28 cellular contexts compared by ENCODE assay signal in genomic region chr13:49624207-49624606, GRCh38. TPM values are rescaled to one million over a fixed set of nuclear protein-coding genes. Genes with fewer than 3 reads are reported as not detected.
DNase-seq lines count a peak whose midpoint lies in the region; ATAC-seq, FAIRE-seq and TF ChIP-seq lines count a peak whose summit lies in the region.
"Had no signal": no experiment of that assay in that cellular context is flagged by ENCODE, and none has a peak within 500 bp of the region (broad histone marks: within the 10 kb centered on the region; RNA-seq: fewer than 3 reads in every experiment).

No MANE protein-coding gene starts in this region.

- no peak for FAIRE-seq in K562 (lab: Jason Lieb, UNC)
- FAIRE-seq: A549, D721Med, GM12878, GM19239 had no signal

- H3K4me1 ChIP-seq in DOHH2 (ENCODE audit: control insufficient read depth, low read length) (peaks cover 77% of the 10 kb centered on the region), OCI-LY1 (ENCODE audit: insufficient read depth, low read length, severe bottlenecking) (peaks cover 48% of the 10 kb centered on the region), K562 (replicated peaks in 1 of 2; ENCODE audit: control insufficient read depth in 2 of 2, insufficient read depth in 2 of 2, low read length in 2 of 2) (peaks cover 0 to 19% of the 10 kb centered on the region in 2 experiments; a peak in 4 of 5 replicates)
- H3K4me1 ChIP-seq: BE2C had no signal

- H3K9me3 Mint-ChIP-seq in stimulated activated memory B cell treated with anti-CD40 and anti-IgM and Interleukin-4, amounts not matched to agents 10 μg/mL and 1 μg/mL and 100 μg/mL, for 72 hours = no peaks in the 10 kb centered on the region
- H3K9me3 Mint-ChIP-seq: CD14-positive monocyte; CD4-positive, alpha-beta T cell; CD8-positive, alpha-beta memory T cell; H9 had no signal

- H3F3A ChIP-seq in DOHH2 (ENCODE audit: control insufficient read depth, insufficient read depth) (peaks cover 25% of the 10 kb centered on the region), OCI-LY1 (ENCODE audit: insufficient read depth, low read length) (no peaks in the 10 kb centered on the region), SU-DHL-6 (ENCODE audit: insufficient read depth) (no peaks in the 10 kb centered on the region; the same call in 1 of the 2 replicates)

- H3K27ac Mint-ChIP-seq in stimulated activated memory B cell treated with anti-CD40 and anti-IgM and Interleukin-4, amounts not matched to agents 10 μg/mL and 1 μg/mL and 100 μg/mL, for 72 hours = no peak overlapping the region
- H3K27ac Mint-ChIP-seq: CD14-positive monocyte; CD4-positive, alpha-beta T cell; CD8-positive, alpha-beta memory T cell had no signal

- H3K9me2 ChIP-seq in DOHH2 (replicated peaks; ENCODE audit: control insufficient read depth, low read length) = no peaks in the 10 kb centered on the region
- no peaks in the 10 kb centered on the region for H3K9me2 ChIP-seq in OCI-LY1 (ENCODE audit: low read depth, low read length)
- H3K9me2 ChIP-seq in SU-DHL-6 (replicated peaks; ENCODE audit: insufficient read depth, low read length) = no peaks in the 10 kb centered on the region

- 0 out of 2 replicates have a peak overlapping the region, but pooled peaks have one; percentile 21 for H2AFZ ChIP-seq in OCI-LY1 (ENCODE audit: low read length)
- peak overlapping the region; percentile 30 for H2AFZ ChIP-seq in SU-DHL-6 (ENCODE audit: low read depth, low read length, severe bottlenecking)
- peak overlapping the region; percentile 53; the same call in 1 of the 2 replicates for H2AFZ ChIP-seq in K562 (ENCODE audit: low read depth, low read length)
- H2AFZ ChIP-seq: GM23248 had no signal

- TF ChIP-seq CTCF in DOHH2 (IDR thresholded peaks at IDR 0.05; ENCODE audit: low read depth, low read length, poor library complexity, severe bottlenecking) = no peak
- TF ChIP-seq CTCF in OCI-LY1 (IDR thresholded peaks at IDR 0.05; ENCODE audit: low read length) = no peak
- no peak for TF ChIP-seq CTCF in SU-DHL-6 (IDR thresholded peaks at IDR 0.05; ENCODE audit: insufficient read depth, low read length, poor library complexity, severe bottlenecking)
- TF ChIP-seq CTCF in K562 (IDR thresholded peaks at IDR 0.05 in 2 of 3, conservative IDR thresholded peaks at IDR 0.05 in 1 of 3; ENCODE audit: insufficient read depth in 2 of 3, low read depth in 1 of 3, low read length in 3 of 3) = no peak

- TF ChIP-seq EP300 in K562 (IDR thresholded peaks at IDR 0.05; ENCODE audit: low read length) = no peak

- H4K20me1 ChIP-seq in DOHH2 (ENCODE audit: control insufficient read depth, insufficient read depth, low read depth, low read length) = no peaks in the 10 kb centered on the region
- no peaks in the 10 kb centered on the region for H4K20me1 ChIP-seq in OCI-LY1 (ENCODE audit: insufficient read depth, low read length)
- no peaks in the 10 kb centered on the region for H4K20me1 ChIP-seq in SU-DHL-6 (ENCODE audit: low read depth, low read length)
- H4K20me1 ChIP-seq in K562 (replicated peaks; ENCODE audit: control insufficient read depth, insufficient read depth, low read length) = no peaks in the 10 kb centered on the region
- H4K20me1 ChIP-seq: BLaER1 treated with 17β-estradiol and CSF1 and Interleukin-3, amounts not matched to agents 10 nM and 100 nM had no signal

- peaks cover 20% of the 10 kb centered on the region for H3K4me1 Mint-ChIP-seq in stimulated activated memory B cell treated with anti-CD40 and anti-IgM and Interleukin-4, amounts not matched to agents 10 μg/mL and 1 μg/mL and 100 μg/mL, for 72 hours

- POLR2A ChIA-PET in K562 (lab: Yijun Ruan, JAX) = interaction anchor here (0.7 kb wide), 1 partner anchor 350 kb away, joined by 3 read pairs; no protein-coding TSS in a partner anchor

- H3K79me2 ChIP-seq in DOHH2 (ENCODE audit: control insufficient read depth, low read length) (peaks cover 16% of the 10 kb centered on the region), OCI-LY1 (ENCODE audit: insufficient read depth, low read length) (peaks cover 6% of the 10 kb centered on the region), SU-DHL-6 (ENCODE audit: insufficient read depth, low read length) (peaks cover 9% of the 10 kb centered on the region), K562 (ENCODE audit: control insufficient read depth, insufficient read depth, low read length) (no peaks in the 10 kb centered on the region)

- intact Hi-C loops in K562 (cut with micrococcal nuclease) = no loop called here

- CTCF ChIA-PET in K562 (lab: Yijun Ruan, JAX; ENCODE audit: low intra/inter-chr PET ratio) = no interaction called here

- peak overlapping the region; percentile 31 for H3K4me3 ChIP-seq in DOHH2 (ENCODE audit: low read length)
- H3K4me3 ChIP-seq in OCI-LY1 (ENCODE audit: low read depth, low read length, poor library complexity, severe bottlenecking) = no peak overlapping the region
- H3K4me3 ChIP-seq in SU-DHL-6 (ENCODE audit: insufficient read depth, low read length, poor library complexity, severe bottlenecking) = no peak overlapping the region
- H3K4me3 ChIP-seq in K562 = no peak overlapping the region
- H3K4me3 ChIP-seq: A549; BLaER1 treated with 17β-estradiol and CSF1 and Interleukin-3, amounts not matched to agents 10 nM and 100 nM; GM12878; GM23248 had no signal

- no peaks in the 10 kb centered on the region for H3K36me3 Mint-ChIP-seq in stimulated activated memory B cell treated with anti-CD40 and anti-IgM and Interleukin-4, amounts not matched to agents 10 μg/mL and 1 μg/mL and 100 μg/mL, for 72 hours
- H3K36me3 Mint-ChIP-seq: CD14-positive monocyte; CD8-positive, alpha-beta memory T cell had no signal

- in situ Hi-C loops in K562 (cut with MboI) = no loop called here

- H3K9me3 ChIP-seq in DOHH2 (ENCODE audit: control insufficient read depth, insufficient read depth, low read length) (no peaks in the 10 kb centered on the region), OCI-LY1 (ENCODE audit: low read length) (no peaks in the 10 kb centered on the region), SU-DHL-6 (ENCODE audit: insufficient read depth, low read length) (no peaks in the 10 kb centered on the region), K562 (replicated peaks; ENCODE audit: control insufficient read depth, insufficient read depth, low read depth, low read length) (no peaks in the 10 kb centered on the region)
- H3K9me3 ChIP-seq: A549, BE2C had no signal

- H3K27me3 ChIP-seq in DOHH2 (ENCODE audit: control insufficient read depth, low read length) (no peaks in the 10 kb centered on the region), OCI-LY1 (ENCODE audit: insufficient read depth, low read length) (no peaks in the 10 kb centered on the region), SU-DHL-6 (ENCODE audit: low read length) (no peaks in the 10 kb centered on the region), K562 (ENCODE audit: control insufficient read depth in 2 of 2, insufficient read depth in 2 of 2, low read length in 2 of 2) (no peaks in the 10 kb centered on the region)
- H3K27me3 ChIP-seq: BE2C; BLaER1 treated with 17β-estradiol and CSF1 and Interleukin-3, amounts not matched to agents 10 nM and 100 nM had no signal

- H3K27ac ChIP-seq in DOHH2 (ENCODE audit: low read depth, low read length) (peak overlapping the region; percentile 92), OCI-LY1 (ENCODE audit: low read depth, low read length, poor library complexity, severe bottlenecking) (peak overlapping the region; percentile 46), SU-DHL-6 (ENCODE audit: low read depth, low read length) (peak overlapping the region; percentile 26), K562 (ENCODE audit: extremely low read depth, low read depth, low read length) (no peak overlapping the region)
- H3K27ac ChIP-seq: A549; BLaER1 treated with 17β-estradiol and CSF1 and Interleukin-3, amounts not matched to agents 10 nM and 100 nM; GM23248 had no signal

- no peaks in the 10 kb centered on the region for H3K27me3 Mint-ChIP-seq in stimulated activated memory B cell treated with anti-CD40 and anti-IgM and Interleukin-4, amounts not matched to agents 10 μg/mL and 1 μg/mL and 100 μg/mL, for 72 hours

- H3K36me3 ChIP-seq in DOHH2 (ENCODE audit: control insufficient read depth, low read length) (peaks cover 8% of the 10 kb centered on the region), OCI-LY1 (ENCODE audit: insufficient read depth, low read length) (peaks cover under 1% of the 10 kb centered on the region; the same call in 1 of the 2 replicates), SU-DHL-6 (ENCODE audit: low read length) (no peaks in the 10 kb centered on the region), K562 (ENCODE audit: control insufficient read depth, insufficient read depth, low read length) (no peaks in the 10 kb centered on the region)
- H3K36me3 ChIP-seq: BE2C; BLaER1 treated with 17β-estradiol and CSF1 and Interleukin-3, amounts not matched to agents 10 nM and 100 nM had no signal

- H3K9ac ChIP-seq in OCI-LY1 (ENCODE audit: low read length) (no peak overlapping the region), SU-DHL-6 (ENCODE audit: low read length) (no peak overlapping the region), K562 (ENCODE audit: insufficient read depth in 1 of 2, low read depth in 2 of 2, low read length in 2 of 2) (no peak overlapping the region)
- H3K9ac ChIP-seq: BLaER1 treated with 17β-estradiol and CSF1 and Interleukin-3, amounts not matched to agents 10 nM and 100 nM; GM23248 had no signal

- no peak for TF ChIP-seq RAD21 in K562 (CRISPR knock-in tag; conservative IDR thresholded peaks at IDR 0.05 in 1 of 2, IDR thresholded peaks at IDR 0.05 in 1 of 2)

- no peak overlapping the region for H3K4me3 Mint-ChIP-seq in stimulated activated memory B cell treated with anti-CD40 and anti-IgM and Interleukin-4, amounts not matched to agents 10 μg/mL and 1 μg/mL and 100 μg/mL, for 72 hours
- H3K4me3 Mint-ChIP-seq: CD14-positive monocyte; CD4-positive, alpha-beta T cell; CD8-positive, alpha-beta memory T cell; H9 had no signal

- ATAC-seq in K562 = no peak
- ATAC-seq in stimulated activated memory B cell treated with anti-CD40 and anti-IgM and Interleukin-4, amounts not matched to agents 10 μg/mL and 1 μg/mL and 100 μg/mL, for 72 hours = no peak
- ATAC-seq: A549, GM12878, HCT116 had no signal

- no peaks in the 10 kb centered on the region for H3K9me1 ChIP-seq in K562 (ENCODE audit: control insufficient read depth, insufficient read depth, low read length)

- WGBS in K562 (ENCODE audit: insufficient coverage, low coverage, missing lambda C conversion rate) = 8% methylated on average over 4 of the region's 5 CpGs

- no peak for TF ChIP-seq POLR2A in K562 (conservative IDR thresholded peaks at IDR 0.05)

- BruUV-seq in K562 (replicated peaks; lab: Mats Ljungman, UMichigan) = no TSS peak

- no peak for DNase-seq in K562 (ENCODE audit: extremely low read depth in 1 of 4, low spot score in 3 of 4)
- no peak for DNase-seq in NCI-H226
- no peak for DNase-seq in effector CD8-positive, alpha-beta T cell (lab: John Stamatoyannopoulos, UW)
- no peak for DNase-seq in stimulated activated CD4-positive, alpha-beta T cell treated with anti-CD3 and anti-CD28 coated beads, Interleukin-12 subunit alpha, Interleukin-12 subunit beta, amount 100 ng/mL, for 4 hours
- DNase-seq: 8988T; ACHN; AML-193; BE2C; CD4-positive, alpha-beta T cell; CD8-positive, alpha-beta memory T cell; DMS 273 treated with DMSO at 0.1 percent for 48 hours; DMS79; GM23248; H9 had no signal

- H3K4me2 ChIP-seq in DOHH2 (ENCODE audit: low read length) = peak overlapping the region; percentile 41
- no peak overlapping the region for H3K4me2 ChIP-seq in OCI-LY1 (ENCODE audit: low read length)
- H3K4me2 ChIP-seq in SU-DHL-6 (ENCODE audit: low read depth, low read length, poor library complexity, severe bottlenecking) = no peak overlapping the region
- H3K4me2 ChIP-seq in K562 (ENCODE audit: insufficient read depth, low read length) = no peak overlapping the region
- H3K4me2 ChIP-seq: A549; BLaER1 treated with 17β-estradiol and CSF1 and Interleukin-3, amounts not matched to agents 10 nM and 100 nM had no signal

RNA-seq across cellular contexts. Expression of gene ARL11, which starts 4.1 kb away (rescaled TPM):
- total RNA-seq in K562 (2011; cell fraction: chromatin; rRNA removed; ENCODE audit: low replicate concordance) = 0.39 and 0.81 TPM in 2 replicates
- total RNA-seq in K562 (2011; cell fraction: nucleolus; rRNA removed) = 0.53 and 0.67 TPM in 2 replicates
- total RNA-seq in K562 (2011; cell fraction: nucleoplasm; rRNA removed) = 0.81 and 0.99 TPM in 2 replicates
- total RNA-seq in K562 (2014; rRNA removed) (0.45 TPM in 2 replicates), K562 (2014; rRNA removed; fragmentation: Illumina TruSeq; extraction: Trizol) (0.36 and 0.38 TPM in 2 replicates), K562 (2015; rRNA removed; fragmentation: Illumina TruSeq; extraction: Trizol) (0.68 and 0.87 TPM in 2 replicates), K562 (2021) (0.45 and 0.84 TPM in 2 replicates)
- polyA plus RNA-seq in K562 (2011; rRNA removed) (0.33 and 0.38 TPM in 2 replicates), K562 (2014; fragmentation: Illumina TruSeq; extraction: Trizol) (0.53 and 0.56 TPM in 2 replicates), K562 (2014; fragmentation: Nextera tagmentation; extraction: Ambion mirVana) (under 1 TPM; 0.18 to 0.20 TPM), K562 (2014; rRNA removed) (0.73 and 0.77 TPM in 2 replicates)
- 0.22 and 0.46 TPM in 2 replicates for polyA plus RNA-seq in K562 (2011; cell fraction: cytosol; rRNA removed)
- polyA plus RNA-seq in K562 (2011; cell fraction: nucleus; rRNA removed) = 0.15 and 0.21 TPM in 2 replicates
- 0.43 and 1.2 TPM in 2 replicates for polyA plus RNA-seq in K562 (2012)
- polyA minus RNA-seq in K562 (2011; rRNA and poly(A)+ RNA removed) = 0.53 and 0.60 TPM in 2 replicates
- polyA minus RNA-seq in K562 (2011; cell fraction: cytosol; rRNA and poly(A)+ RNA removed) = not detected in 2 replicates
- polyA minus RNA-seq in K562 (2011; cell fraction: nucleus; rRNA and poly(A)+ RNA removed) = 0.40 and 0.56 TPM in 2 replicates
- total RNA-seq: Daoy, G401, GM23248, H4 had no signal
- polyA plus RNA-seq: A549, GM23248 had no signal

RNA-seq across cellular contexts. Expression of gene RCBTB1, which starts 38.8 kb away (rescaled TPM):
- total RNA-seq in K562 (2011; cell fraction: chromatin; rRNA removed; ENCODE audit: low replicate concordance) = 9.2 and 14.9 TPM in 2 replicates
- 7.6 and 10.3 TPM in 2 replicates for total RNA-seq in K562 (2011; cell fraction: nucleolus; rRNA removed)
- 12.7 and 20.4 TPM in 2 replicates for total RNA-seq in K562 (2011; cell fraction: nucleoplasm; rRNA removed)
- total RNA-seq in K562 (2014; rRNA removed) (4.1 and 4.5 TPM in 2 replicates), K562 (2014; rRNA removed; fragmentation: Illumina TruSeq; extraction: Trizol) (11.3 and 13.1 TPM in 2 replicates), K562 (2015; rRNA removed; fragmentation: Illumina TruSeq; extraction: Trizol) (6.7 and 7.4 TPM in 2 replicates), K562 (2021) (8.4 and 9.0 TPM in 2 replicates)
- polyA plus RNA-seq in K562 (2011; rRNA removed) (7.0 and 10.6 TPM in 2 replicates), K562 (2014; fragmentation: Illumina TruSeq; extraction: Trizol) (8.0 and 9.0 TPM in 2 replicates), K562 (2014; fragmentation: Nextera tagmentation; extraction: Ambion mirVana) (1 to 10 TPM; 4.0 to 5.9 TPM), K562 (2014; rRNA removed) (9.0 TPM in 2 replicates)
- 3.1 and 5.0 TPM in 2 replicates for polyA plus RNA-seq in K562 (2011; cell fraction: cytosol; rRNA removed)
- polyA plus RNA-seq in K562 (2011; cell fraction: nucleus; rRNA removed) = 6.0 and 6.9 TPM in 2 replicates
- polyA plus RNA-seq in K562 (2012) = 5.8 and 9.1 TPM in 2 replicates
- polyA minus RNA-seq in K562 (2011; rRNA and poly(A)+ RNA removed) = 10.5 and 11.5 TPM in 2 replicates
- 3.4 and 3.5 TPM in 2 replicates for polyA minus RNA-seq in K562 (2011; cell fraction: cytosol; rRNA and poly(A)+ RNA removed)
- 4.6 and 4.8 TPM in 2 replicates for polyA minus RNA-seq in K562 (2011; cell fraction: nucleus; rRNA and poly(A)+ RNA removed)
